ENCODE assay signal across 1 cellular context in the genomic region with DNA sequence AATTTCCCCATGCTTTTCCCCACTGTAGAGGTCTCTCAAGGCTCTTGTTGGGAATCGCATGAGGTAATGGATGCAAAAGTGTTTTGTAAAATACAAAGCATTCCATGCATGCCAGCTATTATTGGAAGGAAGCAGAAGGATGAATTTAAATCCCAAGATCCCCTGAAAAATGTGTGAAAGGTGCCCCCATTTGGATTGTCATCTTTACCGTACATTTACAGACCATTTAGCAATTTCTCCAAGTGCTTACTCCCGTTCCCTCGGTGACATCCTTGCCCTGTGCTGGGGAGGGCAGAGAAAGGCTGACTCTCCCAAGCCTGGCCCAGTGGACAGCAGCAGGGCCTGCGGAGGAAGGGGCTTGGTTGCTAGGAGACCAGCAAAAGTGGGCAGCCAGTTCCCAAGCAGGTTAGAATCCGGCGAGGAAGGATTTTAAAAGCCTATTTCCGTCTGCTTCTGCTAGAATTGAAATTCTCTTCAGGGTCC.
TF ChIP-seq lines count a peak whose summit lies in the region.

No MANE protein-coding gene starts in this region.

TF ChIP-seq in K562, 482 proteins besides CTCF, POLR2A, EP300 and RAD21:
- TF ChIP-seq RFX1 (IDR thresholded peaks at IDR 0.05): peak; percentile 6; the same call in 1 of the 2 replicates
- TF ChIP-seq SUPT5H (IDR thresholded peaks at IDR 0.05): no peak
